ENCODE assay signal across 28 cellular contexts in genomic region chr15:46894644-46895043, GRCh38.
"Had no signal": no experiment of that assay in that cellular context is flagged by ENCODE, and none has a peak within 500 bp of the region (broad histone marks: within the 10 kb centered on the region; RNA-seq: fewer than 3 reads in every experiment).

No MANE protein-coding gene starts in this region.

- ATAC-seq: stimulated activated effector memory CD8-positive, alpha-beta T cell treated with anti-CD3 and anti-CD28 coated beads, Interleukin-12 subunit alpha, Interleukin-12 subunit beta, amount 100 ng/mL, for 72 hours; stimulated activated memory B cell treated with anti-CD40 and anti-IgM and Interleukin-4, amounts not matched to agents 10 μg/mL and 1 μg/mL and 100 μg/mL, for 72 hours; stimulated activated naive B cell treated with anti-CD40 and anti-IgM and Interleukin-4, amounts not matched to agents 10 μg/mL and 1 μg/mL and 100 μg/mL, for 72 hours; stimulated activated naive CD8-positive, alpha-beta T cell treated with anti-CD3 and anti-CD28 coated beads, Interleukin-15, amount 100 ng/mL, for 72 hours; stimulated activated naive CD8-positive, alpha-beta T cell treated with anti-CD3 and anti-CD28 coated beads, Interleukin-15, Interleukin-2, amounts not matched to agents 100 U/mL and 50 U/mL, for 24 hours; upper lobe of right lung had no signal

- FAIRE-seq: urothelium cell line had no signal

- H3K4me1 Mint-ChIP-seq: stimulated activated effector memory CD8-positive, alpha-beta T cell treated with anti-CD3 and anti-CD28 coated beads, Interleukin-12 subunit alpha, Interleukin-12 subunit beta, amount 100 ng/mL, for 72 hours; stimulated activated memory B cell treated with anti-CD40 and anti-IgM and Interleukin-4, amounts not matched to agents 10 μg/mL and 1 μg/mL and 100 μg/mL, for 72 hours; stimulated activated naive B cell treated with anti-CD40 and anti-IgM and Interleukin-4, amounts not matched to agents 10 μg/mL and 1 μg/mL and 100 μg/mL, for 72 hours; stimulated activated naive CD8-positive, alpha-beta T cell treated with anti-CD3 and anti-CD28 coated beads, Interleukin-15, amount 100 ng/mL, for 72 hours had no signal

- DNase-seq: stimulated activated CD4-positive, alpha-beta T cell treated with anti-CD3 and anti-CD28 coated beads, Interleukin-2, amount 100 ng/mL, for 48 hours; stimulated activated CD4-positive, alpha-beta T cell treated with anti-CD3 and anti-CD28 coated beads, Interleukin-4, amount 100 ng/mL, for 1 hour; stimulated activated CD4-positive, alpha-beta T cell treated with anti-CD3 and anti-CD28 coated beads, Interleukin-4, amount 100 ng/mL, for 24 hours; stimulated activated CD4-positive, alpha-beta T cell treated with anti-CD3 and anti-CD28 coated beads, Interleukin-4, amount 100 ng/mL, for 4 hours; stimulated activated CD8-positive, alpha-beta memory T cell treated with anti-CD3 and anti-CD28 coated beads, Interleukin-4, amount 100 ng/mL, for 48 hours; stimulated activated naive B cell treated with anti-CD40 and anti-IgM and Interleukin-4, amounts not matched to agents 10 μg/mL and 1 μg/mL and 100 μg/mL, for 72 hours; stimulated activated naive CD4-positive, alpha-beta T cell; stimulated activated naive CD4-positive, alpha-beta T cell treated with Interleukin-2 at 50 U/mL for 16 hours; stimulated activated naive CD8-positive, alpha-beta T cell treated with anti-CD3 and anti-CD28 coated beads, Interleukin-15, amount 100 ng/mL, for 72 hours; stimulated activated naive CD8-positive, alpha-beta T cell treated with anti-CD3 and anti-CD28 coated beads, Interleukin-15, Interleukin-2, amounts not matched to agents 100 U/mL and 50 U/mL, for 24 hours; stomach; substantia nigra; testis; thyroid gland; tibial artery; transverse colon; upper lobe of left lung; upper lobe of right lung; uterus had no signal

- H3K27ac ChIP-seq: stomach, suprapubic skin, testis, thoracic aorta, thyroid gland, tibial artery, tibial nerve, transverse colon, upper lobe of left lung, upper lobe of right lung, uterus, vagina had no signal

- H3K4me1 ChIP-seq: stomach, suprapubic skin, testis, thyroid gland, tibial artery, tibial nerve, transverse colon, upper lobe of left lung, upper lobe of right lung, uterus, vagina had no signal

- H3K36me3 Mint-ChIP-seq: stimulated activated effector memory CD8-positive, alpha-beta T cell treated with anti-CD3 and anti-CD28 coated beads, Interleukin-12 subunit alpha, Interleukin-12 subunit beta, amount 100 ng/mL, for 72 hours; stimulated activated memory B cell treated with anti-CD40 and anti-IgM and Interleukin-4, amounts not matched to agents 10 μg/mL and 1 μg/mL and 100 μg/mL, for 72 hours; stimulated activated naive B cell treated with anti-CD40 and anti-IgM and Interleukin-4, amounts not matched to agents 10 μg/mL and 1 μg/mL and 100 μg/mL, for 72 hours; type B pancreatic cell had no signal

- H3K27me3 ChIP-seq: stomach, suprapubic skin, testis, thyroid gland, tibial artery, tibial nerve, transverse colon, upper lobe of left lung, upper lobe of right lung, uterus, vagina had no signal

- H3K4me3 Mint-ChIP-seq: stimulated activated effector memory CD8-positive, alpha-beta T cell treated with anti-CD3 and anti-CD28 coated beads, Interleukin-12 subunit alpha, Interleukin-12 subunit beta, amount 100 ng/mL, for 72 hours; stimulated activated memory B cell treated with anti-CD40 and anti-IgM and Interleukin-4, amounts not matched to agents 10 μg/mL and 1 μg/mL and 100 μg/mL, for 72 hours; stimulated activated naive B cell treated with anti-CD40 and anti-IgM and Interleukin-4, amounts not matched to agents 10 μg/mL and 1 μg/mL and 100 μg/mL, for 72 hours; stimulated activated naive CD8-positive, alpha-beta T cell treated with anti-CD3 and anti-CD28 coated beads, Interleukin-15, amount 100 ng/mL, for 72 hours; stimulated activated naive CD8-positive, alpha-beta T cell treated with anti-CD3 and anti-CD28 coated beads, Interleukin-15, Interleukin-2, amounts not matched to agents 100 ng/mL and 50 ng/mL, for 24 hours; type B pancreatic cell had no signal

- H3K27ac Mint-ChIP-seq: stimulated activated effector memory CD8-positive, alpha-beta T cell treated with anti-CD3 and anti-CD28 coated beads, Interleukin-12 subunit alpha, Interleukin-12 subunit beta, amount 100 ng/mL, for 72 hours; stimulated activated memory B cell treated with anti-CD40 and anti-IgM and Interleukin-4, amounts not matched to agents 10 μg/mL and 1 μg/mL and 100 μg/mL, for 72 hours; stimulated activated naive B cell treated with anti-CD40 and anti-IgM and Interleukin-4, amounts not matched to agents 10 μg/mL and 1 μg/mL and 100 μg/mL, for 72 hours; stimulated activated naive CD8-positive, alpha-beta T cell treated with anti-CD3 and anti-CD28 coated beads, Interleukin-15, amount 100 ng/mL, for 72 hours; stimulated activated naive CD8-positive, alpha-beta T cell treated with anti-CD3 and anti-CD28 coated beads, Interleukin-15, Interleukin-2, amounts not matched to agents 100 ng/mL and 50 ng/mL, for 24 hours; type B pancreatic cell had no signal

- H3K36me3 ChIP-seq: stomach, suprapubic skin, thoracic aorta, thyroid gland, tibial artery, tibial nerve, transverse colon, upper lobe of left lung, upper lobe of right lung, uterus, vagina had no signal

- H3K4me3 ChIP-seq: stomach, suprapubic skin, testis, thoracic aorta, thyroid gland, tibial artery, tibial nerve, transverse colon, upper lobe of left lung, upper lobe of right lung, uterus, vagina had no signal

- H3K9me3 ChIP-seq: suprapubic skin, testis, thoracic aorta, thyroid gland, tibial artery, tibial nerve, transverse colon, upper lobe of left lung, upper lobe of right lung, uterus, vagina had no signal

- H3K27me3 Mint-ChIP-seq: stimulated activated memory B cell treated with anti-CD40 and anti-IgM and Interleukin-4, amounts not matched to agents 10 μg/mL and 1 μg/mL and 100 μg/mL, for 72 hours; stimulated activated naive B cell treated with anti-CD40 and anti-IgM and Interleukin-4, amounts not matched to agents 10 μg/mL and 1 μg/mL and 100 μg/mL, for 72 hours; stimulated activated naive CD8-positive, alpha-beta T cell treated with anti-CD3 and anti-CD28 coated beads, Interleukin-15, amount 100 ng/mL, for 72 hours; stimulated activated naive CD8-positive, alpha-beta T cell treated with anti-CD3 and anti-CD28 coated beads, Interleukin-15, Interleukin-2, amounts not matched to agents 100 ng/mL and 50 ng/mL, for 24 hours had no signal

- H3K9me3 Mint-ChIP-seq: type B pancreatic cell had no signal
